ENCODE assay signal across 25 cellular contexts in the genomic region with DNA sequence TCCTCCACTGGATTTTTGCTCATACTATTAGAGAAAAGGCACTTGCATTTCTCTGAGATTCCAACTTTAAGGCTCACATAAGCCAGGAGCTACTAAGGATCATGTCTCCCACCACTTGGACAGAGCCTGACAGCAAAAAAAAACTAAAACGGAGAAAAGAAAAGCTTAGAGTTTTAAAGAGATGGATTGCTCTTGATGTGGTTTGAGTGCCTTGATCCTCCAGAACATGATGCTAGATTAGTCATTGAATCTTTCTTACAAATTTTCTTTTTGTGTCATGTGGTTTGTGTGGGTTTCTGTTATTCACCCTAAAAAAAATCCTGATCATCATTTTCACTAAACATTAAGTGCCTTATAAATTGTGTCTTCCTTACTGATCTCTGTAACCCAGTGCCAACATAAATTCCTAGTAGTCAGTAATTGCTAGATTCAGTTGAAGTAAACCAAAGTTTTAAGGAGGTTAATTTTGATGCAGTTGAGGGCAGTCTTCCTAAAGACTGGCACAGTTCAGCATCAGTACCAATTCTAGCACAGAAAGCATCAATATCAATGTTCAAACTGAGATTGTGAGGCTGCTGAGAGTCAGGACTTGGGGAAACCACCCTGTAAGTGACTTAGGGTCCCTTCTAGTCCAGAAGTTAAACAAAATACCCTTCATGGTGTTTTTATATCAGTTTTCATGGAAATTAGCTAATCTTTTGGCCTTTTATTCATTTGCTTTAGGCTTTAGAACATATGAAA.
DNase-seq lines count a peak whose midpoint lies in the region; ATAC-seq and TF ChIP-seq lines count a peak whose summit lies in the region.
"Had no signal": no experiment of that assay in that cellular context is flagged by ENCODE, and none has a peak within 500 bp of the region (broad histone marks: within the 10 kb centered on the region; RNA-seq: fewer than 3 reads in every experiment).

No MANE protein-coding gene starts in this region.

- intact Hi-C loops in activated CD8-positive, alpha-beta T cell treated with anti-CD3 and anti-CD28 coated beads for 36 hours (cut with micrococcal nuclease), result no loop called here

- H3K4me2 ChIP-seq in fibroblast of lung (ENCODE audit: extremely low read depth, insufficient read depth, low read length) (no peak overlapping the region), smooth muscle cell (peak overlapping the region; percentile 15)

- no peak for TF ChIP-seq CTCF in activated CD8-positive, alpha-beta T cell treated with anti-CD3 and anti-CD28 coated beads for 36 hours (IDR thresholded peaks at IDR 0.05)
- TF ChIP-seq CTCF in fibroblast of lung (conservative IDR thresholded peaks at IDR 0.05 in 1 of 2, IDR thresholded peaks at IDR 0.05 in 1 of 2; ENCODE audit: low read depth in 1 of 2, low read length in 2 of 2), result no peak
- no peak for TF ChIP-seq CTCF in smooth muscle cell (IDR thresholded peaks at IDR 0.05; ENCODE audit: borderline replicate concordance, insufficient read depth, poor library complexity, severe bottlenecking)

- peak; percentile 13 for ATAC-seq in activated CD8-positive, alpha-beta T cell treated with anti-CD3 and anti-CD28 coated beads for 36 hours
- ATAC-seq in activated CD8-positive, alpha-beta T cell treated with anti-CD3 and anti-CD28 coated beads, Interleukin-2, amount 10 ng/mL, durations not matched to agents 7 days and 5 days, result no peak
- ATAC-seq in HG03442 (IDR thresholded peaks at IDR 0.05; ENCODE audit: unreplicated experiment), result no peak
- ATAC-seq: PC-3, upper lobe of right lung had no signal

- H3K27me3 ChIP-seq in fibroblast of lung (ENCODE audit: control insufficient read depth, insufficient read depth, low read length) (no peaks in the 10 kb centered on the region), smooth muscle cell (ENCODE audit: low read depth) (no peaks in the 10 kb centered on the region)
- H3K27me3 ChIP-seq: neutrophil, upper lobe of right lung had no signal

- H3K4me1 ChIP-seq in fibroblast of lung (ENCODE audit: control insufficient read depth, extremely low read depth, insufficient read depth, low read length) (no peaks in the 10 kb centered on the region), smooth muscle cell (ENCODE audit: low read depth) (peaks cover 4% of the 10 kb centered on the region)
- H3K4me1 ChIP-seq: upper lobe of right lung had no signal

- H3F3A ChIP-seq in smooth muscle cell (ENCODE audit: low read depth), result no peaks in the 10 kb centered on the region

- H3K27ac ChIP-seq in fibroblast of lung (ENCODE audit: insufficient read depth, low read length) (no peak overlapping the region), smooth muscle cell (ENCODE audit: low read depth) (peak overlapping the region; percentile 68)
- H3K27ac ChIP-seq: neutrophil, upper lobe of right lung, WERI-Rb-1 had no signal

- POLR2A ChIA-PET in activated CD8-positive, alpha-beta T cell treated with anti-CD3 and anti-CD28 coated beads for 36 hours (lab: Charles Lee), result no interaction called here
- POLR2A ChIA-PET in activated CD8-positive, alpha-beta T cell treated with anti-CD3 and anti-CD28 coated beads, Interleukin-2, amount 10 ng/mL, durations not matched to agents 7 days and 5 days (lab: Charles Lee), result no interaction called here
- POLR2A ChIA-PET in HEK293T (lab: Yijun Ruan, JAX), result no interaction called here

- H3K9ac ChIP-seq in fibroblast of lung (ENCODE audit: insufficient read depth, low read length), result no peak overlapping the region
- H3K9ac ChIP-seq in smooth muscle cell (ENCODE audit: low read depth), result no peak overlapping the region

- H3K27ac Mint-ChIP-seq in activated CD8-positive, alpha-beta T cell treated with anti-CD3 and anti-CD28 coated beads for 36 hours, result no peak overlapping the region
- H3K27ac Mint-ChIP-seq in activated CD8-positive, alpha-beta T cell treated with anti-CD3 and anti-CD28 coated beads, Interleukin-2, amount 10 ng/mL, durations not matched to agents 7 days and 5 days, result no peak overlapping the region
- H3K27ac Mint-ChIP-seq: CD8-positive, alpha-beta memory T cell had no signal

- H3K79me2 ChIP-seq in fibroblast of lung (ENCODE audit: control insufficient read depth, insufficient read depth, low read length) (no peaks in the 10 kb centered on the region), smooth muscle cell (ENCODE audit: low read depth) (no peaks in the 10 kb centered on the region)

- 3% methylated on average over 1 of the region's 1 CpG for WGBS in smooth muscle cell (ENCODE audit: low lambda C conversion rate)

- no peaks in the 10 kb centered on the region for H3K36me3 ChIP-seq in fibroblast of lung (ENCODE audit: control insufficient read depth, insufficient read depth, low read length)
- H3K36me3 ChIP-seq in smooth muscle cell (ENCODE audit: low read depth), result no peaks in the 10 kb centered on the region
- H3K36me3 ChIP-seq: neutrophil, upper lobe of right lung, WERI-Rb-1 had no signal

- no peak for DNase-seq in activated CD8-positive, alpha-beta T cell treated with anti-CD3 and anti-CD28 coated beads for 36 hours
- DNase-seq in activated CD8-positive, alpha-beta T cell treated with anti-CD3 and anti-CD28 coated beads, Interleukin-2, amount 10 ng/mL, durations not matched to agents 7 days and 5 days, result no peak
- DNase-seq in RPMI7951 (ENCODE audit: low read depth) (peak; percentile 18), fibroblast of lung (ENCODE audit: low read depth in 2 of 2) (peak; percentile 18 to 85), smooth muscle cell (lab: John Stamatoyannopoulos, UW; ENCODE audit: unreplicated experiment) (no peak), HEK293T (ENCODE audit: extremely low spot score) (no peak)
- DNase-seq in activated naive CD4-positive, alpha-beta T cell (lab: John Stamatoyannopoulos, UW), result no peak
- DNase-seq: 8988T; activated CD4-positive, alpha-beta T cell treated with anti-CD3 and anti-CD28 coated beads, Interleukin-2, amount 50 U/mL, for 4 hours; activated gamma-delta T cell; amygdala; CD8-positive, alpha-beta memory T cell; GF-D8; glutamatergic neuron; H9; NCI-H2081; NCI-H774; PC-3; Right ventricle myocardium superior; stimulated activated CD4-positive, alpha-beta T cell treated with anti-CD3 and anti-CD28 coated beads, Interleukin-1b, Interleukin-23, amount 100 ng/mL, for 48 hours; upper lobe of right lung; WERI-Rb-1 had no signal

- H3K9me3 ChIP-seq in fibroblast of lung (ENCODE audit: control insufficient read depth, insufficient read depth, low read depth, low read length), result no peaks in the 10 kb centered on the region
- H3K9me3 ChIP-seq in smooth muscle cell (replicated peaks; ENCODE audit: low read depth), result no peaks in the 10 kb centered on the region
- H3K9me3 ChIP-seq: neutrophil, upper lobe of right lung had no signal

- no peak overlapping the region for H2AFZ ChIP-seq in fibroblast of lung (ENCODE audit: low read length)
- no peak overlapping the region for H2AFZ ChIP-seq in smooth muscle cell (ENCODE audit: low read depth)

- CTCF ChIA-PET in activated CD8-positive, alpha-beta T cell treated with anti-CD3 and anti-CD28 coated beads for 36 hours (lab: Charles Lee), result no interaction called here
- CTCF ChIA-PET in activated CD8-positive, alpha-beta T cell treated with anti-CD3 and anti-CD28 coated beads, Interleukin-2, amount 10 ng/mL, durations not matched to agents 7 days and 5 days (lab: Charles Lee), result no interaction called here
- CTCF ChIA-PET in HEK293T (lab: Yijun Ruan, JAX), result no interaction called here

- H3K27me3 Mint-ChIP-seq in activated CD8-positive, alpha-beta T cell treated with anti-CD3 and anti-CD28 coated beads for 36 hours, result peaks cover 2% of the 10 kb centered on the region
- peaks cover 2% of the 10 kb centered on the region for H3K27me3 Mint-ChIP-seq in activated CD8-positive, alpha-beta T cell treated with anti-CD3 and anti-CD28 coated beads, Interleukin-2, amount 10 ng/mL, durations not matched to agents 7 days and 5 days (ENCODE audit: low read depth)

- H4K20me1 ChIP-seq in fibroblast of lung (ENCODE audit: control insufficient read depth, extremely low read depth, insufficient read depth, low read length), result no peaks in the 10 kb centered on the region
- H4K20me1 ChIP-seq in smooth muscle cell (ENCODE audit: low read depth), result no peaks in the 10 kb centered on the region

- H3K4me3 ChIP-seq in fibroblast of lung (replicated peaks in 1 of 4; ENCODE audit: control extremely low read depth in 1 of 4, insufficient read depth in 1 of 4, low read depth in 3 of 4, low read length in 4 of 4), result no peak overlapping the region
- H3K4me3 ChIP-seq in smooth muscle cell, result no peak overlapping the region
- H3K4me3 ChIP-seq: skin epidermis, upper lobe of right lung had no signal

- no peak overlapping the region for H3K4me3 Mint-ChIP-seq in activated CD8-positive, alpha-beta T cell treated with anti-CD3 and anti-CD28 coated beads for 36 hours
- no peak overlapping the region for H3K4me3 Mint-ChIP-seq in activated CD8-positive, alpha-beta T cell treated with anti-CD3 and anti-CD28 coated beads, Interleukin-2, amount 10 ng/mL, durations not matched to agents 7 days and 5 days
- H3K4me3 Mint-ChIP-seq: CD8-positive, alpha-beta memory T cell; H9 had no signal

- H3K36me3 Mint-ChIP-seq in activated CD8-positive, alpha-beta T cell treated with anti-CD3 and anti-CD28 coated beads for 36 hours (ENCODE audit: low read depth), result no peaks in the 10 kb centered on the region
- H3K36me3 Mint-ChIP-seq in activated CD8-positive, alpha-beta T cell treated with anti-CD3 and anti-CD28 coated beads, Interleukin-2, amount 10 ng/mL, durations not matched to agents 7 days and 5 days (ENCODE audit: low read depth), result no peaks in the 10 kb centered on the region
- H3K36me3 Mint-ChIP-seq: CD8-positive, alpha-beta memory T cell had no signal

- peaks cover 4% of the 10 kb centered on the region for H3K4me1 Mint-ChIP-seq in activated CD8-positive, alpha-beta T cell treated with anti-CD3 and anti-CD28 coated beads for 36 hours (ENCODE audit: low read depth)
- H3K4me1 Mint-ChIP-seq in activated CD8-positive, alpha-beta T cell treated with anti-CD3 and anti-CD28 coated beads, Interleukin-2, amount 10 ng/mL, durations not matched to agents 7 days and 5 days (ENCODE audit: low read depth), result peaks cover 1% of the 10 kb centered on the region
- H3K4me1 Mint-ChIP-seq: CD8-positive, alpha-beta memory T cell had no signal

- H3K9me3 Mint-ChIP-seq in activated CD8-positive, alpha-beta T cell treated with anti-CD3 and anti-CD28 coated beads for 36 hours, result no peaks in the 10 kb centered on the region
- H3K9me3 Mint-ChIP-seq in activated CD8-positive, alpha-beta T cell treated with anti-CD3 and anti-CD28 coated beads, Interleukin-2, amount 10 ng/mL, durations not matched to agents 7 days and 5 days (ENCODE audit: insufficient read depth), result no peaks in the 10 kb centered on the region
- H3K9me3 Mint-ChIP-seq: H9 had no signal

TF ChIP-seq in HEK293T, 16 proteins besides CTCF, POLR2A, EP300 and RAD21 (continues in another document):
- TF ChIP-seq FOXK2 (IDR thresholded peaks at IDR 0.05), result no peak
- TF ChIP-seq NFRKB (IDR thresholded peaks at IDR 0.05), result no peak
- no peak for TF ChIP-seq FOXA1 (IDR thresholded peaks at IDR 0.05)
- TF ChIP-seq HDGF (IDR thresholded peaks at IDR 0.05; ENCODE audit: borderline replicate concordance), result no peak
- TF ChIP-seq ELF4 (IDR thresholded peaks at IDR 0.05), result no peak
- TF ChIP-seq ARNT (IDR thresholded peaks at IDR 0.05), result no peak
- no peak for TF ChIP-seq FOXM1 (IDR thresholded peaks at IDR 0.05; ENCODE audit: borderline replicate concordance)
- TF ChIP-seq ZNF384 (IDR thresholded peaks at IDR 0.05), result no peak

Comparison
In these comparisons a context has a peak if more than half of its experiments do, and no peak if none do; other contexts are left out.
1. DNase-seq: peak in RPMI7951 (single experiment) and fibroblast of lung (2 of 2); none in activated CD8-positive, alpha-beta T cell treated with anti-CD3 and anti-CD28 coated beads for 36 hours (single experiment), activated CD8-positive, alpha-beta T cell treated with anti-CD3 and anti-CD28 coated beads, Interleukin-2, amount 10 ng/mL, durations not matched to agents 7 days and 5 days (single experiment), smooth muscle cell (single experiment), HEK293T (single experiment) and activated naive CD4-positive, alpha-beta T cell (0 of 4).